ENCODE assay signal across 7 cellular contexts in the genomic region with DNA sequence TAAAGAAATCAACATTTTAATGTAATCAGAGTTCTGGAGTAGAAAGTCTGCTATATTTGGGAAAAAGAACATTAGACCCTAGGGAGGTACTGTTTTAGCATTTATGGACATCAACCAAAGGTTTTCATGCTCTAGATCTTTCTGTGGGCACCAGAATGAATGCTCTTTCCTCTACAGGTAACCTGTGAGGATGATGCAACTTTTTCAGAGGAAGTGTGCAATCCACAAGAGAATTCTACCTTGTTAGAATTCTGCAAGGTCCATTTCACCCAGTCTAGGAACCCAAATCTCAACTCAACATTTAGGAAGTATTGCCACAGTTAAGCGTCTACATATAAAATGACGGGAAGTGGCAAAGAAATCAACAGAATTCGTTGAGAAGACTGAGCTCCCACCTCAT.
"Had no signal": no experiment of that assay in that cellular context is flagged by ENCODE, and none has a peak within 500 bp of the region (broad histone marks: within the 10 kb centered on the region; RNA-seq: fewer than 3 reads in every experiment).

No MANE protein-coding gene starts in this region.

- ATAC-seq: GM12878 had no signal

- DNase-seq: GDM1 had no signal

- H3K4me3 ChIP-seq: GM12878 had no signal

- FAIRE-seq: G401.6, GM12878, GM12891, GM12892, GM18507, GM19239 had no signal
